In the genomic region with DNA sequence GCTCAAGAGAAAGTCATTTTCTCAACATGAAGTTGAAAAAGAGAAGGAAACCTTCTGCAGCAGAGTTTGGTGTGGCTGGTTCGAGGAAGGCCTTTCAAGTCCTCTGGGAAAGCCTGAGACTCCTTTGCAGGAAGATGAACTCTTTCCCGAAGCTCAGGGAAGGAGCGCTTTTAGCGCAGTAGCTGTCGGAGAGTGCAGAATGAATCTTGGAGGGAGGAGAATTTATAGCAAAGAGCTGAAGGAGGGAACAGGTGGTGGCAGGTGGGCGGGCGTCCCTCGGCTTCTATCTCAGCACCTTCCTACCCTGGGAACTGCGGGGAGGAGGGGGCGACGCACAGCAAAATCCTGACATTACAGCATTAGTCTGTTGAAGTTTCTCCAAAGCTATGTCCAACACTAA, we compare ENCODE assay signal across 8 cellular contexts. TPM values are rescaled to one million over a fixed set of nuclear protein-coding genes. Genes with fewer than 3 reads are reported as not detected.
DNase-seq lines count a peak whose midpoint lies in the region; ATAC-seq, FAIRE-seq and TF ChIP-seq lines count a peak whose summit lies in the region.

Gene ATOH7, minus strand, starts transcription at position 198 of the 400 bp plus-strand sequence. CDS start 436 bp downstream, outside the sequence.

- H3K27ac ChIP-seq in right lobe of liver (peak within 1 kb of the TSS in 1 of 3 donors; percentile 34), thymus (ENCODE audit: low read depth) (no peak within 1 kb of the TSS)

- H3K9me3 ChIP-seq in right lobe of liver: no peaks in the 10 kb centered on the region
- no peaks in the 10 kb centered on the region for H3K9me3 ChIP-seq in thymus (ENCODE audit: control insufficient read depth)

- H3K4me1 Mint-ChIP-seq in activated T-cell treated with anti-CD3 and anti-CD28 coated beads, Interleukin-2, amount 50 U/mL, for 24 hours (ENCODE audit: low read depth): peaks cover 11% of the 10 kb centered on the region

- TF ChIP-seq POLR2A in right lobe of liver (IDR thresholded peaks at IDR 0.05): no peak
- no peak for TF ChIP-seq POLR2A in GM12892 (IDR thresholded peaks at IDR 0.05; ENCODE audit: low read depth, low read length)

- no peaks in the 10 kb centered on the region for H3K36me3 ChIP-seq in right lobe of liver
- no peaks in the 10 kb centered on the region for H3K36me3 ChIP-seq in thymus (ENCODE audit: control insufficient read depth, insufficient read depth)

- no peaks in the 10 kb centered on the region for H3K9me3 Mint-ChIP-seq in activated T-cell treated with anti-CD3 and anti-CD28 coated beads, Interleukin-2, amount 50 U/mL, for 24 hours

- ATAC-seq in right lobe of liver (peak in 1 of 4 donors; percentile 2), GM21528 (IDR thresholded peaks at IDR 0.05; ENCODE audit: low FRiP score, unreplicated experiment) (no peak)

- H3K36me3 Mint-ChIP-seq in activated T-cell treated with anti-CD3 and anti-CD28 coated beads, Interleukin-2, amount 50 U/mL, for 24 hours (ENCODE audit: low read depth): no peaks in the 10 kb centered on the region

- no peak within 1 kb of the TSS for H3K27ac Mint-ChIP-seq in activated T-cell treated with anti-CD3 and anti-CD28 coated beads, Interleukin-2, amount 50 U/mL, for 24 hours

- FAIRE-seq in GM12892 (lab: Jason Lieb, UNC): no peak

- TF ChIP-seq CTCF in astrocyte of the spinal cord (IDR thresholded peaks at IDR 0.05; ENCODE audit: low read depth, low read length) (no peak), right lobe of liver (IDR thresholded peaks at IDR 0.05) (no peak)

- H3K4me1 ChIP-seq in right lobe of liver (no peaks in the 10 kb centered on the region), thymus (ENCODE audit: control insufficient read depth, insufficient read depth, low read length) (no peaks in the 10 kb centered on the region)

- in situ Hi-C loops in astrocyte of the spinal cord (cut with HindIII; ENCODE audit: low sequenced_read_pairs): no loop called here

- 41% methylated on average over 5 of the region's 11 CpGs for WGBS in right lobe of liver (ENCODE audit: insufficient coverage, low coverage, low lambda C conversion rate, missing lambda C conversion rate)
- 89% methylated on average over 11 of the region's 11 CpGs for WGBS in thymus

- peaks cover 48% of the 10 kb centered on the region for H3K27me3 Mint-ChIP-seq in activated T-cell treated with anti-CD3 and anti-CD28 coated beads, Interleukin-2, amount 50 U/mL, for 24 hours

- H3K4me3 ChIP-seq in astrocyte of the spinal cord (ENCODE audit: low read depth, low read length) (peak within 1 kb of the TSS; percentile 63), right lobe of liver (peak within 1 kb of the TSS; percentile 54 to 59 (median 56)), thymus (ENCODE audit: low read length) (peak within 1 kb of the TSS; percentile 41)

- DNase-seq in activated T-cell treated with anti-CD3 and anti-CD28 coated beads, Interleukin-2, amount 50 U/mL, for 24 hours: no peak
- DNase-seq in activated T-cell treated with anti-CD3 and anti-CD28 coated beads, Interleukin-2, amount 50 U/mL, for 1 hour: no peak
- DNase-seq in astrocyte of the spinal cord (ENCODE audit: low read depth, low spot score) (no peak), right lobe of liver (no peak), GM12892 (ENCODE audit: insufficient read length) (no peak), NCI-H2196 (lab: John Stamatoyannopoulos, UW; ENCODE audit: unreplicated experiment) (no peak)

- H3K27me3 ChIP-seq in right lobe of liver: no peaks in the 10 kb centered on the region
- peaks cover 12% of the 10 kb centered on the region for H3K27me3 ChIP-seq in thymus (ENCODE audit: control insufficient read depth, insufficient read depth)

- intact Hi-C loops in right lobe of liver (cut with DNase I): no loop called here

- H3K4me3 Mint-ChIP-seq in activated T-cell treated with anti-CD3 and anti-CD28 coated beads, Interleukin-2, amount 50 U/mL, for 24 hours: peak within 1 kb of the TSS; percentile 72

RNA-seq across cellular contexts. Expression of gene ATOH7, which starts in this region (rescaled TPM):
- total RNA-seq in right lobe of liver: 1 to 10 TPM in 1 of 6 experiments, under 1 TPM in 3, not detected in 2; 0.25 to 1.1 (median 0.46) TPM
- 0.16 TPM for polyA plus RNA-seq in thymus
- not detected for polyA plus RNA-seq in GM12892 (2012; ENCODE audit: missing spikeins)
